8 cellular contexts compared by ENCODE assay signal in the genomic region with DNA sequence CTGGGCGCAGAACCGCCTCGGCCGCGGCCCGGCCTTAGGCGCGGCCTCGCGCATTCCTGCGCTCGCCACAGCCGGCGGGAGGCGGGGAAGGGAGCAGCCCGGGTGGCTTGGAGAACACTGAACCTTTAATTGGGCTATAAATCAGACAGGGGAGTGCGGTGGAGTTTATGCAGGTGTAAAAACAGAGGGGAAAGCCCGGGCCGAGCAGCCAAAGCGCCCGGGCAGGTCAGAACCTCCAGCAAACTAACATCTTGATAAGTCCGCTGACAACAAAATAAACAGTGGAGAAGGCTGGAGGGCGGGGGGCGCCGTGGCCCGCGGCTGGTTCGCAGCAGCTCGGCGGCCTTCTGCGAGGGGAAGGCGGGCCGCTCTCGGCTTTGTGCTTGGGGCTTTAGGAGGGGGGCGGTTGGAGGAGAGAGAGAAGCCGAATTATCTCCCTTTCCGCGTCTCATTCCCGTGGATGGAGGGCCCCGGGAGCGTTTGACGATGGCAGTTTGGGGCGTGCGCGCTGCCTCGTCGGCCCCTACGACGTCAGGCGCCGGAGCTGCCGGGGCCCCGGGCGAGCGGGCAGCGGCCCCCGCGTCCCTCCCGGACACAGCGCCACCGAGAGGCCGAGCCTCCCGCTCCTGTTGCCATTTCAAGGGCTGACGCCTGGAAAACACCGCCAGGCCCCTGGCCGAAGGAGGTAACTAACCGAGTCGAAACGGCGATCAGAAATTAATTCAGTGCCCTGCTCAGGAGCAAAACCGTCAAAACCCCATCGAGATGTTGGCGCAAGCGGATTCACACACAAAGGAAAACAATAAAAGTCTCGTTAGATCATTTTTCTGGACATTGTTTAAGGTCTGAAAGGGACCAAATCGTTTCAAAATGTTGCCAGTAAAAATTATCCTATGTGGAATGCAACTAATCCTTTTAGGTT. TPM values are rescaled to one million over a fixed set of nuclear protein-coding genes. Genes with fewer than 3 reads are reported as not detected.
DNase-seq lines count a peak whose midpoint lies in the region; ATAC-seq and TF ChIP-seq lines count a peak whose summit lies in the region.

No MANE protein-coding gene starts in this region.

- H3K9me3 Mint-ChIP-seq in nephron progenitor cell: peaks cover 7% of the 10 kb centered on the region

- peak overlapping the region; percentile 99 for H3K27ac Mint-ChIP-seq in nephron progenitor cell

- ATAC-seq in HG02840 (IDR thresholded peaks at IDR 0.05; ENCODE audit: low FRiP score, unreplicated experiment): no peak
- no peak for ATAC-seq in GM19023 (IDR thresholded peaks at IDR 0.05; ENCODE audit: unreplicated experiment)

- DNase-seq in NCI-H1417 (lab: John Stamatoyannopoulos, UW): peak; percentile 27 to 59 (median 29)
- DNase-seq in NCI-H1417 treated with DMSO at 0.1 percent for 48 hours (lab: John Stamatoyannopoulos, UW): no peak
- peak; percentile 29 for DNase-seq in epithelial cell of esophagus (ENCODE audit: low read depth)
- peak; percentile 77 for DNase-seq in nephron progenitor cell
- no peak for DNase-seq in dedifferentiated amniotic fluid mesenchymal stem cell (ENCODE audit: extremely low spot score)

- TF ChIP-seq CTCF in epithelial cell of esophagus (IDR thresholded peaks at IDR 0.05; ENCODE audit: insufficient read depth, low read depth, low read length, missing control alignments) (peak; percentile 31), nephron progenitor cell (IDR thresholded peaks at IDR 0.05) (peak; percentile 46)

- H3K27me3 Mint-ChIP-seq in nephron progenitor cell (ENCODE audit: low read depth, poor library complexity): peaks cover 88% of the 10 kb centered on the region

- peak overlapping the region; percentile 82 for H3K4me3 Mint-ChIP-seq in nephron progenitor cell

- H3K36me3 Mint-ChIP-seq in nephron progenitor cell (ENCODE audit: low read depth): no peaks in the 10 kb centered on the region

- peak overlapping the region; percentile 18 for H3K4me3 ChIP-seq in epithelial cell of esophagus (ENCODE audit: low read length)

- H3K4me1 Mint-ChIP-seq in nephron progenitor cell: peaks cover 67% of the 10 kb centered on the region

TF ChIP-seq in PFSK-1, 5 proteins besides CTCF, POLR2A, EP300 and RAD21:
- TF ChIP-seq FOXP2 (optimal IDR thresholded peaks at IDR 0.05; ENCODE audit: borderline replicate concordance, extremely low read depth, extremely low read length, insufficient read depth) (peak; percentile 55), POLR2AphosphoS5 (IDR thresholded peaks at IDR 0.05; ENCODE audit: low read depth, low read length) (no peak)

RNA-seq across cellular contexts. Expression of a gene that starts 11.2 kb away (rescaled TPM):
- polyA plus RNA-seq in PFSK-1 (2012; ENCODE audit: insufficient read length, low read depth): 42.3 TPM

Comparison
In these comparisons a context has a peak if more than half of its experiments do, and no peak if none do; other contexts are left out.
1. DNase-seq: peak in NCI-H1417 (3 of 3), epithelial cell of esophagus (single experiment) and nephron progenitor cell (single experiment); none in NCI-H1417 treated with DMSO at 0.1 percent for 48 hours (single experiment) and dedifferentiated amniotic fluid mesenchymal stem cell (single experiment).